1 cellular context compared by ENCODE assay signal in genomic region chr9:4792054-4792571, GRCh38.
TF ChIP-seq lines count a peak whose summit lies in the region.

No MANE protein-coding gene starts in this region.

TF ChIP-seq in K562, 482 proteins besides CTCF, POLR2A, EP300 and RAD21 (continued from another document):
- TF ChIP-seq CTBP1 (IDR thresholded peaks at IDR 0.05; ENCODE audit: borderline replicate concordance) (peak; percentile 91), FOXK1 (CRISPR knock-in tag; IDR thresholded peaks at IDR 0.05; ENCODE audit: borderline replicate concordance) (0 out of 2 replicates have a peak, but pooled peaks have one; percentile 21), LARP7 (IDR thresholded peaks at IDR 0.05) (0 out of 2 replicates have a peak, but pooled peaks have one; percentile 9)
